ENCODE assay signal across 10 cellular contexts in the genomic region with DNA sequence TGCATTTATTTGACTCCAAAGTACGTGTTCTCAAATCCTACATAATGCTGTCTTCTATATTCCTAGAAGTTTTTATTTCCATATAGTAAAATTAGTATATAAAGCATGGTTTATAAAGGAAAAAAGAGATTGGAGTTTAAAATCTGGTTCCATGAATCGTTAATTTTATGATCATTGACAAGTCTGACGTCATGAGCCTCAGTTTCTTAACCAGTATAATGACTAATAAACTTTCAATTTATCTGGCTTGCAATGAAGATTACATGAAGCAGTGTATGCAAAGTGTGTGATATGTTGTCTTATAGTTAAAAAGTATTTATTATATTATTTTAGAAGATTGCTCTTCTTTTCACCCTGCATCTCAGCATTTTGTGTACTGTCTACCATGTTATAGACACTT.
"Had no signal": no experiment of that assay in that cellular context is flagged by ENCODE, and none has a peak within 500 bp of the region (broad histone marks: within the 10 kb centered on the region; RNA-seq: fewer than 3 reads in every experiment).

No MANE protein-coding gene starts in this region.

- H3K9ac ChIP-seq: GM23248 had no signal

- H3K27ac ChIP-seq: GM23248 had no signal

- H2AFZ ChIP-seq: GM23248 had no signal

- H3K36me3 ChIP-seq: HAP-1 had no signal

- DNase-seq: GM23248, GOT3, H7, H9, HCEC 1CT, HFFc6 had no signal

- H3K4me3 Mint-ChIP-seq: H9, HFFc6 had no signal

- H3K9me3 ChIP-seq: HAP-1 had no signal

- ATAC-seq: HCT116 had no signal

- FAIRE-seq: H1, H54 had no signal

- H3K27ac Mint-ChIP-seq: HFFc6 had no signal

- H3K4me3 ChIP-seq: GM23248, HAP-1 had no signal

- H3K4me1 ChIP-seq: HAP-1 had no signal
